Comparison of ENCODE assay signal across 1 cellular context in the genomic region with DNA sequence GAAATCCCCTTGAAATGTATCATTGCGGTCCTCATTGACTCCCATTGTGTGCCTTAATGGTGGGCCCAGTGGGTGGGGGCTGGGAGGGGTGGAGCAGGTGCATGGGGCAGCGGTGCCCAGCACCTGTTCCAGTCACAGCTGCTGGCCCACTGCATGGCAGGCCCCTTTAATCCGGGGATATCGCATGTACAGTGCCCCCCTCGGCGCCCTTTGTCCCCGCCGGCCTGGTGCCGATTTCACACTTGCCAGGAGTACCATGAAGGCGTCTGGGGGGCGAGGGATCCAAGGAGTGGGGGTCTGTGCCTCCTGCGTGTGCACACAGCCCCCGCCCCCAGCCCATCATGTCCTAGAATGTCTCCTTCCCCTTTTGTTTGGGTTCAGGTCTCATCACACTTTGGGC.
TF ChIP-seq lines count a peak whose summit lies in the region.

No MANE protein-coding gene starts in this region.

TF ChIP-seq in H1, 55 proteins besides CTCF, POLR2A, EP300 and RAD21:
- TF ChIP-seq MAFK (IDR thresholded peaks at IDR 0.05; ENCODE audit: low read depth, low read length) (no peak), NANOG (IDR thresholded peaks at IDR 0.05; ENCODE audit: insufficient read depth, low read depth, low read length, poor library complexity, severe bottlenecking) (peak; percentile 36)
